Comparison of ENCODE assay signal across 18 cellular contexts in genomic region chr10:70417568-70417967, GRCh38. TPM values are rescaled to one million over a fixed set of nuclear protein-coding genes. Genes with fewer than 3 reads are reported as not detected.
DNase-seq lines count a peak whose midpoint lies in the region; ATAC-seq and TF ChIP-seq lines count a peak whose summit lies in the region.
"Had no signal": no experiment of that assay in that cellular context is flagged by ENCODE, and none has a peak within 500 bp of the region (broad histone marks: within the 10 kb centered on the region; RNA-seq: fewer than 3 reads in every experiment).

No MANE protein-coding gene starts in this region.

- ATAC-seq in natural killer cell treated with Interleukin-12 subunit alpha and Interleukin-12 subunit beta and Interleukin-15 and Interleukin-18, amount 100 ng/mL, for 72 hours = no peak
- ATAC-seq in natural killer cell = no peak
- ATAC-seq in HG02623 (IDR thresholded peaks at IDR 0.05; ENCODE audit: unreplicated experiment) = no peak
- ATAC-seq: left lobe of liver had no signal

- TF ChIP-seq POLR2A in ovary (IDR thresholded peaks at IDR 0.05) (no peak), testis (IDR thresholded peaks at IDR 0.05) (no peak)

- H3K4me1 ChIP-seq in ovary (ENCODE audit: insufficient read depth) = peaks cover 11% of the 10 kb centered on the region
- no peaks in the 10 kb centered on the region for H3K4me1 ChIP-seq in testis
- H3K4me1 ChIP-seq: breast epithelium had no signal

- no peak for DNase-seq in natural killer cell treated with Interleukin-12 subunit alpha and Interleukin-12 subunit beta and Interleukin-15 and Interleukin-18, amount 100 ng/mL, for 72 hours (ENCODE audit: low spot score)
- DNase-seq in natural killer cell = no peak
- DNase-seq in fibroblast of villous mesenchyme (ENCODE audit: low read depth) = peak; percentile 21
- DNase-seq in NCI-H2029 (lab: John Stamatoyannopoulos, UW) = no peak
- DNase-seq in ovary = no peak
- DNase-seq in testis = no peak
- DNase-seq: activated CD4-positive, alpha-beta T cell treated with anti-CD3 and anti-CD28 coated beads, Interleukin-2, amount 10 ng/mL, durations not matched to agents 7 days and 5 days; activated effector memory CD4-positive, alpha-beta T cell treated with anti-CD3 and anti-CD28 coated beads, Interleukin-2, amount 50 U/mL, for 16 hours; foreskin melanocyte; NCI-H446 treated with DMSO at 0.1 percent for 48 hours; posterior cingulate gyrus; SHP77 treated with DMSO at 0.1 percent for 48 hours; stimulated activated CD4-positive, alpha-beta T cell treated with anti-CD3 and anti-CD28 coated beads, Interleukin-12 subunit alpha, Interleukin-12 subunit beta, amount 100 ng/mL, for 4 hours; T1000 had no signal

- peaks cover 12% of the 10 kb centered on the region for H3K36me3 Mint-ChIP-seq in natural killer cell treated with Interleukin-12 subunit alpha and Interleukin-12 subunit beta and Interleukin-15 and Interleukin-18, amount 100 ng/mL, for 72 hours
- peaks cover 8% of the 10 kb centered on the region for H3K36me3 Mint-ChIP-seq in natural killer cell
- peaks cover 7% of the 10 kb centered on the region for H3K36me3 Mint-ChIP-seq in activated naive CD8-positive, alpha-beta T cell

- H3K4me3 ChIP-seq in fibroblast of villous mesenchyme (ENCODE audit: low read depth, low read length) (no peak overlapping the region), ovary (no peak overlapping the region), testis (no peak overlapping the region)
- H3K4me3 ChIP-seq: breast epithelium had no signal

- peak overlapping the region; percentile 29 to 46 for H3K27ac Mint-ChIP-seq in natural killer cell treated with Interleukin-12 subunit alpha and Interleukin-12 subunit beta and Interleukin-15 and Interleukin-18, amount 100 ng/mL, for 72 hours
- peak overlapping the region in 1 of 2 donors; percentile 7 for H3K27ac Mint-ChIP-seq in natural killer cell
- H3K27ac Mint-ChIP-seq in activated naive CD8-positive, alpha-beta T cell = peak overlapping the region; percentile 74
- H3K27ac Mint-ChIP-seq: activated CD4-positive, alpha-beta T cell treated with anti-CD3 and anti-CD28 coated beads, Interleukin-2, amount 10 ng/mL, durations not matched to agents 7 days and 5 days had no signal

- H3K4me3 Mint-ChIP-seq in natural killer cell treated with Interleukin-12 subunit alpha and Interleukin-12 subunit beta and Interleukin-15 and Interleukin-18, amount 100 ng/mL, for 72 hours = peak overlapping the region; percentile 13
- H3K4me3 Mint-ChIP-seq in natural killer cell = no peak overlapping the region
- no peak overlapping the region for H3K4me3 Mint-ChIP-seq in activated naive CD8-positive, alpha-beta T cell
- H3K4me3 Mint-ChIP-seq: activated CD4-positive, alpha-beta T cell treated with anti-CD3 and anti-CD28 coated beads, Interleukin-2, amount 10 ng/mL, durations not matched to agents 7 days and 5 days had no signal

- no peaks in the 10 kb centered on the region for H3K27me3 ChIP-seq in ovary
- H3K27me3 ChIP-seq in testis = no peaks in the 10 kb centered on the region
- H3K27me3 ChIP-seq: breast epithelium had no signal

- H3K36me3 ChIP-seq in ovary (no peaks in the 10 kb centered on the region), testis (ENCODE audit: low read depth, missing control alignments) (no peaks in the 10 kb centered on the region)
- H3K36me3 ChIP-seq: breast epithelium had no signal

- TF ChIP-seq CTCF in natural killer cell (IDR thresholded peaks at IDR 0.05) (no peak), fibroblast of villous mesenchyme (IDR thresholded peaks at IDR 0.05; ENCODE audit: insufficient read depth, low read depth, low read length) (no peak), ovary (IDR thresholded peaks at IDR 0.05) (no peak), testis (IDR thresholded peaks at IDR 0.05) (no peak)

- H3K9me3 Mint-ChIP-seq in natural killer cell treated with Interleukin-12 subunit alpha and Interleukin-12 subunit beta and Interleukin-15 and Interleukin-18, amount 100 ng/mL, for 72 hours = no peaks in the 10 kb centered on the region
- no peaks in the 10 kb centered on the region for H3K9me3 Mint-ChIP-seq in natural killer cell
- H3K9me3 Mint-ChIP-seq in activated naive CD8-positive, alpha-beta T cell (ENCODE audit: low read depth) = no peaks in the 10 kb centered on the region
- H3K9me3 Mint-ChIP-seq: activated CD4-positive, alpha-beta T cell treated with anti-CD3 and anti-CD28 coated beads, Interleukin-2, amount 10 ng/mL, durations not matched to agents 7 days and 5 days had no signal

- H3K27me3 Mint-ChIP-seq in natural killer cell treated with Interleukin-12 subunit alpha and Interleukin-12 subunit beta and Interleukin-15 and Interleukin-18, amount 100 ng/mL, for 72 hours = no peaks in the 10 kb centered on the region
- H3K27me3 Mint-ChIP-seq in natural killer cell (ENCODE audit: low read depth in 2 of 2) = no peaks in the 10 kb centered on the region
- H3K27me3 Mint-ChIP-seq in activated naive CD8-positive, alpha-beta T cell = no peaks in the 10 kb centered on the region
- H3K27me3 Mint-ChIP-seq: activated CD4-positive, alpha-beta T cell treated with anti-CD3 and anti-CD28 coated beads, Interleukin-2, amount 10 ng/mL, durations not matched to agents 7 days and 5 days had no signal

- no peak overlapping the region for H3K27ac ChIP-seq in ovary
- no peak overlapping the region for H3K27ac ChIP-seq in testis
- H3K27ac ChIP-seq: breast epithelium had no signal

- H3K4me1 Mint-ChIP-seq in natural killer cell treated with Interleukin-12 subunit alpha and Interleukin-12 subunit beta and Interleukin-15 and Interleukin-18, amount 100 ng/mL, for 72 hours (ENCODE audit: low read depth in 2 of 2) = peaks cover 29 to 33% of the 10 kb centered on the region in 2 donors
- H3K4me1 Mint-ChIP-seq in natural killer cell = peaks cover 37 to 42% of the 10 kb centered on the region in 2 donors
- peaks cover 38% of the 10 kb centered on the region for H3K4me1 Mint-ChIP-seq in activated naive CD8-positive, alpha-beta T cell (ENCODE audit: low read depth)

- TF ChIP-seq EP300 in ovary (IDR thresholded peaks at IDR 0.05) = no peak

- WGBS in ovary, 3 donors = 96 to 100% (median 97%) methylated on average over 1 of the region's 1 CpG
- WGBS in testis, 2 donors = 91 to 96% methylated on average over 1 of the region's 1 CpG

- intact Hi-C loops in natural killer cell (cut with micrococcal nuclease) (no loop called here), ovary (cut with DNase I) (no loop called here), testis (cut with DNase I; ENCODE audit: low total_unique reads) (no loop called here)

- H3K9me3 ChIP-seq in ovary = no peaks in the 10 kb centered on the region
- no peaks in the 10 kb centered on the region for H3K9me3 ChIP-seq in testis
- H3K9me3 ChIP-seq: breast epithelium had no signal

RNA-seq across cellular contexts. Expression of gene EIF4EBP2, which starts 13.6 kb away (rescaled TPM):
- total RNA-seq in natural killer cell treated with Interleukin-12 subunit alpha and Interleukin-12 subunit beta and Interleukin-15 and Interleukin-18, amount 100 ng/mL, for 72 hours = 10 to 100 TPM; 49.8 to 54.6 TPM
- total RNA-seq in natural killer cell (10 to 100 TPM; 60.6 to 71.6 (median 71.1) TPM), fibroblast of villous mesenchyme (43.2 and 58.7 TPM in 2 replicates), ovary (10 to 100 TPM; 46.3 to 99.2 (median 72.5) TPM), testis (10 to 100 TPM; 50.7 to 50.8 TPM)
- polyA plus RNA-seq in ovary (10 to 100 TPM; 37.7 to 97.6 TPM), testis (ENCODE audit: insufficient read depth, low read depth, low replicate concordance) (41.2 TPM)

RNA-seq across cellular contexts. Expression of gene NODAL, which starts 23.9 kb away (rescaled TPM):
- total RNA-seq in natural killer cell treated with Interleukin-12 subunit alpha and Interleukin-12 subunit beta and Interleukin-15 and Interleukin-18, amount 100 ng/mL, for 72 hours = not detected
- total RNA-seq in natural killer cell (not detected), fibroblast of villous mesenchyme (not detected in 2 replicates), ovary (not detected), testis (1 to 10 TPM in 1 of 2 donors, under 1 TPM in 1; 0.43 to 3.0 TPM)
- polyA plus RNA-seq in ovary (under 1 TPM in 1 of 2 donors, not detected in 1; 0.04 TPM), testis (ENCODE audit: insufficient read depth, low read depth, low replicate concordance) (5.2 TPM)
- total RNA-seq: activated CD4-positive, alpha-beta T cell treated with anti-CD3 and anti-CD28 coated beads, Interleukin-2, amount 10 ng/mL, durations not matched to agents 7 days and 5 days; breast epithelium; left lobe of liver had no signal

RNA-seq across cellular contexts. Expression of gene LRRC20, which starts 35.1 kb away (rescaled TPM):
- total RNA-seq in natural killer cell treated with Interleukin-12 subunit alpha and Interleukin-12 subunit beta and Interleukin-15 and Interleukin-18, amount 100 ng/mL, for 72 hours = 10 to 100 TPM in 1 of 2 donors, 1 to 10 TPM in 1; 6.5 to 17.1 TPM
- total RNA-seq in natural killer cell (1 to 10 TPM; 1.2 to 1.5 (median 1.3) TPM), fibroblast of villous mesenchyme (3.9 and 7.4 TPM in 2 replicates), ovary (1 to 10 TPM; 2.1 to 9.4 (median 4.0) TPM), testis (10 to 100 TPM; 14.8 to 21.6 TPM)
- polyA plus RNA-seq in ovary (1 to 10 TPM; 4.9 to 6.2 TPM), testis (ENCODE audit: insufficient read depth, low read depth, low replicate concordance) (30.8 TPM)
